ENCODE assay signal across 8 cellular contexts in the genomic region with DNA sequence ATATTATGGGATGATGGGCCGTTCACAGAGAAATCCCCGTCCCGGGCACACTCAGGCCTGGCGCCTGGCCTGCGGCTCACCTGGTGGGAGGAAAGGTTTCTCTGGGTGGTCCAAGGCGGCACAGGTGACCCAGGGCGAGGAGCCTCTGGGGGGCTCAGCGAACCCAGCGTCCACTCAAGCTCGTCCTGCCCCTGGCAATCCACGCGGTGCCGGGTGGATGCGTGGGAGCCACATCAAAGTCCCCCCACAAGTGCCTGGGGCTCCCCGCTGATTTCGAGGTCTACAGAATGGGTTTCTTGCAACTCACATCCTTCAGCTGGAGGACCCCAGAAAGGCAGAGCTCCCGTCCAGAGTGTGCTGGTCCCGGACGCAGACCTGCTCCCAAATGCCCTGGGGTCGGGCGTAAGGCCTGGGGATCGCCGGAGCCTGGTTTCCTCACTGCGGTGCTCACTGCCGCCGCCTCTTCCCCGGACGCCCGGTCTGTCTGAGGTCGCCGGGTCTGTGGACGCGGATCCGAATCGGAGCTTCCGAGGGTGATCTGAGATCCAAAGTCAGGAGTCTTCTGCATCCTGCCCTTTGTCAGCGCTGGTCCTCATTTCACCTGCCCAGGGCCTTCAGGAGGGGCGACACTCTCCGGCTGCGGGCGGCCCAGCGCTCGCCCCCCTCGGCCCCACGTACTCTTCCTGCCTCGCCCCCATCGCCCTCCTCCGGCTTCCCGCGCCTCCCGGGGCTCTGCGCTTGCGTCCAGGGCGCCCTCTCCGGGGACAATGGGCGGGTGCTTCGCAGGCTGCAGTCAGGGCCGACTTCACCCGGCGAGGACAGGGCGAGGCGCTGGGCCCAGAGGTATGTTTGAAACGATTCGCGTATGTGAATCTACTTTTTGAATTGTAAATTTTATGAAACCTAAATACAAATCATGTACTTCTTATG. TPM values are rescaled to one million over a fixed set of nuclear protein-coding genes. Genes with fewer than 3 reads are reported as not detected.
DNase-seq lines count a peak whose midpoint lies in the region; ATAC-seq, FAIRE-seq and TF ChIP-seq lines count a peak whose summit lies in the region.

No MANE protein-coding gene starts in this region.

- H4K20me1 ChIP-seq in Karpas-422 (ENCODE audit: insufficient read depth, low read depth, low read length) = no peaks in the 10 kb centered on the region

- no peaks in the 10 kb centered on the region for H3K9me3 Mint-ChIP-seq in activated T-cell treated with anti-CD3 and anti-CD28 coated beads, Interleukin-2, amount 50 U/mL, for 4 hours

- peak; percentile 27 for TF ChIP-seq CTCF in foreskin fibroblast (IDR thresholded peaks at IDR 0.05; ENCODE audit: low read depth, low read length)
- TF ChIP-seq CTCF in ovary (IDR thresholded peaks at IDR 0.05) = no peak
- TF ChIP-seq CTCF in thoracic aorta (IDR thresholded peaks at IDR 0.05) = no peak

- TF ChIP-seq POLR2A in ovary (IDR thresholded peaks at IDR 0.05) = no peak

- H3K27me3 ChIP-seq in Karpas-422 (ENCODE audit: low read length) (no peaks in the 10 kb centered on the region), ovary (no peaks in the 10 kb centered on the region), thoracic aorta (replicated peaks; ENCODE audit: insufficient read depth) (no peaks in the 10 kb centered on the region)

- no peak for TF ChIP-seq EP300 in ovary (IDR thresholded peaks at IDR 0.05)

- no peaks in the 10 kb centered on the region for H3K79me2 ChIP-seq in Karpas-422 (ENCODE audit: low read length)

- no peaks in the 10 kb centered on the region for H3K9me2 ChIP-seq in Karpas-422 (replicated peaks; ENCODE audit: insufficient read depth, low read length)

- no peaks in the 10 kb centered on the region for H3K36me3 Mint-ChIP-seq in activated T-cell treated with anti-CD3 and anti-CD28 coated beads, Interleukin-2, amount 50 U/mL, for 4 hours (ENCODE audit: insufficient read depth)

- H3K27me3 Mint-ChIP-seq in activated T-cell treated with anti-CD3 and anti-CD28 coated beads, Interleukin-2, amount 50 U/mL, for 4 hours (ENCODE audit: low read depth) = no peaks in the 10 kb centered on the region

- H3K4me2 ChIP-seq in Karpas-422 (ENCODE audit: low read depth, low read length, poor library complexity, severe bottlenecking) = peak overlapping the region; percentile 65

- ATAC-seq in GM19395 (IDR thresholded peaks at IDR 0.05; ENCODE audit: unreplicated experiment) = peak; percentile 71
- ATAC-seq in activated T-cell treated with anti-CD3 and anti-CD28 coated beads, Interleukin-2, amount 50 U/mL, for 4 hours = peak; percentile 96 to 98
- ATAC-seq in thoracic aorta (ENCODE audit: insufficient number of reproducible peaks, low FRiP score, low read depth) = no peak

- H3K4me3 Mint-ChIP-seq in activated T-cell treated with anti-CD3 and anti-CD28 coated beads, Interleukin-2, amount 50 U/mL, for 4 hours = peak overlapping the region; percentile 57

- H3K9me3 ChIP-seq in Karpas-422 (ENCODE audit: low read length) (no peaks in the 10 kb centered on the region), ovary (no peaks in the 10 kb centered on the region), thoracic aorta (no peaks in the 10 kb centered on the region)

- no peak for FAIRE-seq in HTR-8/SVneo (lab: Jason Lieb, UNC)

- H3K36me3 ChIP-seq in Karpas-422 (ENCODE audit: insufficient read depth, low read length) = no peaks in the 10 kb centered on the region
- H3K36me3 ChIP-seq in ovary = no peaks in the 10 kb centered on the region
- no peaks in the 10 kb centered on the region for H3K36me3 ChIP-seq in thoracic aorta

- peaks cover 9% of the 10 kb centered on the region for H3K4me1 Mint-ChIP-seq in activated T-cell treated with anti-CD3 and anti-CD28 coated beads, Interleukin-2, amount 50 U/mL, for 4 hours (ENCODE audit: low read depth)

- intact Hi-C loops in ovary (cut with DNase I) = no loop called here

- 25 to 28% (median 28%) methylated on average over 48 to 65 of the region's 65 CpGs for WGBS in ovary, 3 donors

- H3K9ac ChIP-seq in Karpas-422 (ENCODE audit: low read length) = peak overlapping the region; percentile 71

- H2AFZ ChIP-seq in Karpas-422 (ENCODE audit: low read length) = no peak overlapping the region

- DNase-seq in AG08396 (ENCODE audit: low spot score) = peak; percentile 68
- peak; percentile 86 for DNase-seq in Karpas-422
- peak; percentile 63 for DNase-seq in activated T-cell treated with anti-CD3 and anti-CD28 coated beads, Interleukin-2, amount 50 U/mL, for 4 hours
- peak; percentile 33 to 70 for DNase-seq in foreskin fibroblast
- peak; percentile 31 to 67 (median 44) for DNase-seq in ovary
- DNase-seq in thoracic aorta (ENCODE audit: low spot score) = no peak
- no peak for DNase-seq in HTR-8/SVneo (ENCODE audit: insufficient read length, low spot score)

- peak overlapping the region; percentile 67 for H3K4me3 ChIP-seq in Karpas-422 (ENCODE audit: low read length)
- H3K4me3 ChIP-seq in foreskin fibroblast (ENCODE audit: low read depth in 1 of 2, low read length in 2 of 2) = peak overlapping the region; percentile 48 to 52
- H3K4me3 ChIP-seq in ovary = peak overlapping the region; percentile 32
- peak overlapping the region; percentile 73 for H3K4me3 ChIP-seq in thoracic aorta

- peak overlapping the region; percentile 74 for H3K27ac ChIP-seq in Karpas-422 (ENCODE audit: low read length)
- no peak overlapping the region for H3K27ac ChIP-seq in ovary
- no peak overlapping the region for H3K27ac ChIP-seq in thoracic aorta

- H3K4me1 ChIP-seq in Karpas-422 (ENCODE audit: low read length) (peaks cover 63% of the 10 kb centered on the region), ovary (ENCODE audit: insufficient read depth) (peaks cover 3% of the 10 kb centered on the region), thoracic aorta (ENCODE audit: control insufficient read depth in 1 of 2, low read depth in 2 of 2) (peaks cover 5 to 6% of the 10 kb centered on the region in 2 donors)

RNA-seq across cellular contexts. Expression of a gene that starts 20.0 kb away (rescaled TPM):
- 40.9 and 66.4 TPM in 2 replicates for total RNA-seq in Karpas-422 (2014; rRNA removed; shearing (Covaris generic); ENCODE audit: low replicate concordance)
- total RNA-seq in activated T-cell treated with anti-CD3 and anti-CD28 coated beads, Interleukin-2, amount 50 U/mL, for 4 hours = 10 to 100 TPM; 33.8 to 38.7 (median 34.3) TPM
- total RNA-seq in ovary (10 to 100 TPM; 35.6 to 47.2 (median 39.1) TPM), thoracic aorta (10 to 100 TPM; 56.2 to 86.3 TPM)
- polyA plus RNA-seq in ovary = 10 to 100 TPM; 31.4 to 53.6 TPM

Comparison
In these comparisons a context has a peak if more than half of its experiments do, and no peak if none do; other contexts are left out.
1. DNase-seq: peak in AG08396 (single experiment), Karpas-422 (single experiment), activated T-cell treated with anti-CD3 and anti-CD28 coated beads, Interleukin-2, amount 50 U/mL, for 4 hours (single experiment), foreskin fibroblast (2 of 2) and ovary (5 of 5); none in thoracic aorta (single experiment) and HTR-8/SVneo (single experiment).
2. Peak in every context shown above with its lines, with median percentiles within 50 percentile points of each other: H3K4me3 ChIP-seq.